8 cellular contexts compared by ENCODE assay signal in genomic region chr14:64726585-64726890, GRCh38. TPM values are rescaled to one million over a fixed set of nuclear protein-coding genes. Genes with fewer than 3 reads are reported as not detected.
DNase-seq lines count a peak whose midpoint lies in the region; ATAC-seq and TF ChIP-seq lines count a peak whose summit lies in the region.

No MANE protein-coding gene starts in this region.

- intact Hi-C loops in sigmoid colon (cut with DNase I), result no loop called here

- peaks cover 31 to 43% (median 38%) of the 10 kb centered on the region in 4 donors for H3K36me3 ChIP-seq in sigmoid colon

- H3K27ac ChIP-seq in sigmoid colon, result peak overlapping the region in 1 of 4 donors; percentile 90

- peaks cover 0 to 60% (median 54%) of the 10 kb centered on the region in 4 donors for H3K4me1 ChIP-seq in sigmoid colon

- no peaks in the 10 kb centered on the region for H3K9me3 ChIP-seq in sigmoid colon

- TF ChIP-seq CTCF in choroid plexus epithelial cell (conservative IDR thresholded peaks at IDR 0.05; ENCODE audit: low read depth, low read length), result no peak
- no peak for TF ChIP-seq CTCF in sigmoid colon (IDR thresholded peaks at IDR 0.05)

- no peaks in the 10 kb centered on the region for H3K27me3 ChIP-seq in sigmoid colon

- TF ChIP-seq EP300 in sigmoid colon (IDR thresholded peaks at IDR 0.05), result no peak

- ATAC-seq in HG02870 (IDR thresholded peaks at IDR 0.05; ENCODE audit: unreplicated experiment), result no peak

- TF ChIP-seq POLR2A in sigmoid colon (IDR thresholded peaks at IDR 0.05), result no peak

- 15 to 59% methylated on average over 5 of the region's 5 CpGs for WGBS in sigmoid colon, 2 donors

- DNase-seq in NCI-H2081 (lab: John Stamatoyannopoulos, UW), result peak; percentile 45 to 72
- DNase-seq in NCI-H2081 treated with DMSO at 0.1 percent for 48 hours (lab: John Stamatoyannopoulos, UW), result no peak
- DNase-seq in NCI-H2171 (lab: John Stamatoyannopoulos, UW), result peak; percentile 97
- peak; percentile 67 for DNase-seq in choroid plexus epithelial cell (ENCODE audit: low read depth)
- DNase-seq in sigmoid colon, result peak; percentile 62
- no peak for DNase-seq in mesenteric fat pad (ENCODE audit: low spot score)
- no peak for DNase-seq in SK-N-DZ (ENCODE audit: low spot score)

- H3K4me3 ChIP-seq in choroid plexus epithelial cell (ENCODE audit: low read depth, low read length) (no peak overlapping the region), sigmoid colon (no peak overlapping the region)

RNA-seq across cellular contexts. Expression of gene PLEKHG3, which starts 22.3 kb away (rescaled TPM):
- total RNA-seq in sigmoid colon (10 to 100 TPM; 34.4 to 67.9 (median 52.3) TPM), mesenteric fat pad (35.6 TPM)
- polyA plus RNA-seq in sigmoid colon, result 10 to 100 TPM; 16.9 to 26.8 (median 17.4) TPM
- polyA plus RNA-seq in SK-N-DZ (2014; cell fraction: cytosol; rRNA removed), result 10.4 and 13.9 TPM in 2 replicates
- polyA plus RNA-seq in SK-N-DZ (2014; cell fraction: nucleus; rRNA removed), result 24.4 TPM in 2 replicates

Comparison
In these comparisons a context has a peak if more than half of its experiments do, and no peak if none do; other contexts are left out.
1. DNase-seq: peak in NCI-H2081 (2 of 2), NCI-H2171 (single experiment), choroid plexus epithelial cell (single experiment) and sigmoid colon (single experiment); none in NCI-H2081 treated with DMSO at 0.1 percent for 48 hours (single experiment), mesenteric fat pad (single experiment) and SK-N-DZ (single experiment).